In genomic region chr5:78794693-78795215, GRCh38 we compare ENCODE assay signal across 18 cellular contexts.
DNase-seq lines count a peak whose midpoint lies in the region; ATAC-seq and TF ChIP-seq lines count a peak whose summit lies in the region.
"Had no signal": no experiment of that assay in that cellular context is flagged by ENCODE, and none has a peak within 500 bp of the region (broad histone marks: within the 10 kb centered on the region; RNA-seq: fewer than 3 reads in every experiment).

No MANE protein-coding gene starts in this region.

- peak; percentile 19; the same call in 1 of the 2 replicates for TF ChIP-seq RAD21 in SK-N-SH (IDR thresholded peaks at IDR 0.05; ENCODE audit: low read length)

- H3K79me1 ChIP-seq in mesendoderm (ENCODE audit: low read length): no peaks in the 10 kb centered on the region

- peak in 1 of 2 experiments; percentile 59; a peak in 2 of 4 replicates for TF ChIP-seq EP300 in SK-N-SH (IDR thresholded peaks at IDR 0.05; ENCODE audit: borderline replicate concordance in 1 of 2, low read depth in 1 of 2, low read length in 1 of 2)

- no peak overlapping the region for H4K8ac ChIP-seq in mesendoderm (ENCODE audit: low read depth, low read length)

- H3K27ac Mint-ChIP-seq in Calu3 (ENCODE audit: unreplicated experiment) (peak overlapping the region; percentile 16), type B pancreatic cell (peak overlapping the region; percentile 36)
- H3K27ac Mint-ChIP-seq in activated naive CD4-positive, alpha-beta T cell treated with anti-CD3 and anti-CD28 coated beads, Interleukin-2, amount 10 ng/mL, durations not matched to agents 7 days and 5 days: no peak overlapping the region

- H3K9me3 Mint-ChIP-seq in Calu3 (ENCODE audit: low read depth, unreplicated experiment) (no peaks in the 10 kb centered on the region), type B pancreatic cell (peaks cover 4% of the 10 kb centered on the region)
- H3K9me3 Mint-ChIP-seq in activated naive CD4-positive, alpha-beta T cell treated with anti-CD3 and anti-CD28 coated beads, Interleukin-2, amount 10 ng/mL, durations not matched to agents 7 days and 5 days: no peaks in the 10 kb centered on the region

- no peak overlapping the region for H3K4me2 ChIP-seq in SK-N-SH
- H3K4me2 ChIP-seq in mesendoderm (ENCODE audit: low read length): no peak overlapping the region
- H3K4me2 ChIP-seq: BLaER1 treated with 17β-estradiol and CSF1 and Interleukin-3, amounts not matched to agents 10 nM and 100 nM had no signal

- no TSS peak for BruUV-seq in Calu3 (replicated peaks; lab: Mats Ljungman, UMichigan)

- no peak overlapping the region for H3K56ac ChIP-seq in mesendoderm (ENCODE audit: low read length)

- no peak overlapping the region for H4K5ac ChIP-seq in mesendoderm (ENCODE audit: low read length)

- H3K27ac ChIP-seq in SK-N-SH (ENCODE audit: low read depth in 2 of 2, low read length in 1 of 2): peak overlapping the region in 1 of 2 experiments; percentile 43; a peak in 2 of 4 replicates
- no peak overlapping the region for H3K27ac ChIP-seq in mesendoderm (ENCODE audit: low read depth, low read length)
- H3K27ac ChIP-seq: BLaER1 treated with 17β-estradiol and CSF1 and Interleukin-3, amounts not matched to agents 10 nM and 100 nM; SK-N-MC had no signal

- H3K36me3 Mint-ChIP-seq in Calu3 (ENCODE audit: insufficient read depth, unreplicated experiment) (no peaks in the 10 kb centered on the region), type B pancreatic cell (peaks cover 4% of the 10 kb centered on the region)
- no peaks in the 10 kb centered on the region for H3K36me3 Mint-ChIP-seq in activated naive CD4-positive, alpha-beta T cell treated with anti-CD3 and anti-CD28 coated beads, Interleukin-2, amount 10 ng/mL, durations not matched to agents 7 days and 5 days

- no peak overlapping the region for H3K18ac ChIP-seq in mesendoderm (ENCODE audit: low read length)

- peaks cover 49% of the 10 kb centered on the region for H3K4me1 Mint-ChIP-seq in Calu3 (ENCODE audit: low read depth, unreplicated experiment)
- H3K4me1 Mint-ChIP-seq in type B pancreatic cell (ENCODE audit: unreplicated experiment): peaks cover 21% of the 10 kb centered on the region
- H3K4me1 Mint-ChIP-seq in activated naive CD4-positive, alpha-beta T cell treated with anti-CD3 and anti-CD28 coated beads, Interleukin-2, amount 10 ng/mL, durations not matched to agents 7 days and 5 days: peaks cover 3% of the 10 kb centered on the region

- H3K9me3 ChIP-seq in SK-N-SH: no peaks in the 10 kb centered on the region

- WGBS in SK-N-SH (ENCODE audit: low lambda C conversion rate): 100% methylated on average over 1 of the region's 1 CpG
- no CpG with 5 or more reads among the region's 1 CpG for WGBS in mesendoderm (ENCODE audit: extremely low coverage, insufficient coverage, low lambda C conversion rate)

- no peak overlapping the region for H2BK5ac ChIP-seq in mesendoderm (ENCODE audit: low read length)

- H3K4me3 Mint-ChIP-seq in Calu3 (ENCODE audit: low read depth, unreplicated experiment) (no peak overlapping the region), type B pancreatic cell (no peak overlapping the region)
- no peak overlapping the region for H3K4me3 Mint-ChIP-seq in activated naive CD4-positive, alpha-beta T cell treated with anti-CD3 and anti-CD28 coated beads, Interleukin-2, amount 10 ng/mL, durations not matched to agents 7 days and 5 days
- H3K4me3 Mint-ChIP-seq: CD4-positive, alpha-beta memory T cell had no signal

- CTCF ChIA-PET in Calu3 (lab: Charles Lee): interaction anchor here (1.5 kb wide), 1 partner anchor 147 kb away, joined by 5 read pairs; no protein-coding TSS in a partner anchor
- CTCF ChIA-PET in SK-N-SH (lab: Yijun Ruan, JAX): interaction anchor here (0.6 to 1.9 kb wide), 4 partner anchors 10 to 244 kb away, joined by 3 to 7 read pairs (median 4); no protein-coding TSS in a partner anchor
- CTCF ChIA-PET in activated naive CD4-positive, alpha-beta T cell treated with anti-CD3 and anti-CD28 coated beads, Interleukin-2, amount 10 ng/mL, durations not matched to agents 7 days and 5 days (lab: Charles Lee): no interaction called here

- POLR2A ChIA-PET in SK-N-SH (lab: Yijun Ruan, JAX): interaction anchor here (0.9 kb wide), 1 partner anchor 15 kb away, joined by 4 read pairs; no protein-coding TSS in a partner anchor

- no peaks in the 10 kb centered on the region for H3K79me2 ChIP-seq in SK-N-SH (ENCODE audit: insufficient read depth)
- H3K79me2 ChIP-seq in mesendoderm (ENCODE audit: control insufficient read depth, insufficient read depth, low read length): no peaks in the 10 kb centered on the region

- no peak overlapping the region for H2BK120ac ChIP-seq in mesendoderm (ENCODE audit: low read depth, low read length)

- peaks cover 10% of the 10 kb centered on the region for H3F3A ChIP-seq in SK-N-SH (replicated peaks; ENCODE audit: insufficient read depth)

- H3K9ac ChIP-seq in SK-N-SH: no peak overlapping the region
- no peak overlapping the region for H3K9ac ChIP-seq in mesendoderm (ENCODE audit: low read length)
- H3K9ac ChIP-seq: BLaER1 treated with 17β-estradiol and CSF1 and Interleukin-3, amounts not matched to agents 10 nM and 100 nM had no signal

- no peak for DNase-seq in Calu3
- DNase-seq in SK-N-SH: peak; percentile 44
- DNase-seq in mesendoderm: no peak
- no peak for DNase-seq in type B pancreatic cell (ENCODE audit: extremely low spot score, unreplicated experiment)
- no peak for DNase-seq in activated naive CD4-positive, alpha-beta T cell treated with anti-CD3 and anti-CD28 coated beads, Interleukin-2, amount 10 ng/mL, durations not matched to agents 7 days and 5 days
- DNase-seq: CD4-positive, alpha-beta memory T cell; DMS153; Kasumi-1; NCI-H1694; NCI-H2081; NCI-H2171 treated with DMSO at 0.1 percent for 48 hours; NCI-H524 treated with DMSO at 0.1 percent for 48 hours; NCI-H82; Right ventricle myocardium superior had no signal

- H3K4ac ChIP-seq in mesendoderm (ENCODE audit: low read depth, low read length): peak overlapping the region; percentile 89

- intact Hi-C loops in Calu3 (cut with micrococcal nuclease; ENCODE audit: unreplicated experiment): no loop called here

- no peak overlapping the region for H3K23ac ChIP-seq in mesendoderm (ENCODE audit: low read length)

- no peaks in the 10 kb centered on the region for H3K27me3 Mint-ChIP-seq in Calu3 (ENCODE audit: unreplicated experiment)
- H3K27me3 Mint-ChIP-seq in type B pancreatic cell: no peaks in the 10 kb centered on the region
- no peaks in the 10 kb centered on the region for H3K27me3 Mint-ChIP-seq in activated naive CD4-positive, alpha-beta T cell treated with anti-CD3 and anti-CD28 coated beads, Interleukin-2, amount 10 ng/mL, durations not matched to agents 7 days and 5 days
- H3K27me3 Mint-ChIP-seq: CD4-positive, alpha-beta memory T cell had no signal

- H3K4me3 ChIP-seq in SK-N-SH (ENCODE audit: low read depth in 2 of 2, low read length in 1 of 2): no peak overlapping the region
- H3K4me3 ChIP-seq in mesendoderm (ENCODE audit: low read length): no peak overlapping the region
- H3K4me3 ChIP-seq: BLaER1 treated with 17β-estradiol and CSF1 and Interleukin-3, amounts not matched to agents 10 nM and 100 nM; SK-N-MC had no signal

- H3K36me3 ChIP-seq in SK-N-SH (replicated peaks in 1 of 2; ENCODE audit: control insufficient read depth in 1 of 2, insufficient read depth in 2 of 2, low read length in 1 of 2) (no peaks in the 10 kb centered on the region), mesendoderm (ENCODE audit: control insufficient read depth, insufficient read depth, low read length) (no peaks in the 10 kb centered on the region)

- H4K20me1 ChIP-seq in SK-N-SH (ENCODE audit: insufficient read depth): no peaks in the 10 kb centered on the region
- H4K20me1 ChIP-seq: BLaER1 treated with 17β-estradiol and CSF1 and Interleukin-3, amounts not matched to agents 10 nM and 100 nM had no signal

- TF ChIP-seq CTCF in Calu3 (IDR thresholded peaks at IDR 0.05; ENCODE audit: unreplicated experiment) (no peak), SK-N-SH (IDR thresholded peaks at IDR 0.05) (no peak), type B pancreatic cell (conservative IDR thresholded peaks at IDR 0.05) (no peak)

- no peaks in the 10 kb centered on the region; the same call in 1 of the 2 replicates for H3K9me2 ChIP-seq in SK-N-SH

- H2BK15ac ChIP-seq in mesendoderm (replicated peaks; ENCODE audit: low read depth): no peak overlapping the region

- H3K27me3 ChIP-seq in SK-N-SH (ENCODE audit: insufficient read depth) (no peaks in the 10 kb centered on the region), mesendoderm (ENCODE audit: insufficient read depth, low read length, poor library complexity) (no peaks in the 10 kb centered on the region)
- H3K27me3 ChIP-seq: BLaER1 treated with 17β-estradiol and CSF1 and Interleukin-3, amounts not matched to agents 10 nM and 100 nM had no signal

- H2AK5ac ChIP-seq in mesendoderm (ENCODE audit: low read length): no peak overlapping the region

- H3K4me1 ChIP-seq in SK-N-SH (ENCODE audit: control insufficient read depth in 1 of 2, insufficient read depth in 2 of 2, low read depth in 1 of 2, low read length in 1 of 2): peaks cover 21 to 36% of the 10 kb centered on the region in 2 experiments; a peak in 3 of 4 replicates
- peaks cover 5% of the 10 kb centered on the region for H3K4me1 ChIP-seq in mesendoderm (ENCODE audit: control insufficient read depth, low read depth, low read length)

- ATAC-seq in HG02840 (IDR thresholded peaks at IDR 0.05; ENCODE audit: low FRiP score, unreplicated experiment) (no peak), HG03095 (IDR thresholded peaks at IDR 0.05; ENCODE audit: unreplicated experiment) (no peak)

- no peak overlapping the region for H2AFZ ChIP-seq in SK-N-SH (ENCODE audit: low read depth)

TF ChIP-seq in SK-N-SH, 30 proteins besides CTCF, POLR2A, EP300 and RAD21 (continues in another document):
- no peak for TF ChIP-seq IRF3 (IDR thresholded peaks at IDR 0.05; ENCODE audit: low read depth, low read length)
- peak; percentile 70; the same call in 1 of the 2 replicates for TF ChIP-seq RCOR1 (IDR thresholded peaks at IDR 0.05; ENCODE audit: low read length)
- TF ChIP-seq MXI1 (IDR thresholded peaks at IDR 0.05; ENCODE audit: low read depth, low read length): 0 out of 2 replicates have a peak, but pooled peaks have one; percentile 23
